Comparison of ENCODE assay signal across 8 cellular contexts in the genomic region with DNA sequence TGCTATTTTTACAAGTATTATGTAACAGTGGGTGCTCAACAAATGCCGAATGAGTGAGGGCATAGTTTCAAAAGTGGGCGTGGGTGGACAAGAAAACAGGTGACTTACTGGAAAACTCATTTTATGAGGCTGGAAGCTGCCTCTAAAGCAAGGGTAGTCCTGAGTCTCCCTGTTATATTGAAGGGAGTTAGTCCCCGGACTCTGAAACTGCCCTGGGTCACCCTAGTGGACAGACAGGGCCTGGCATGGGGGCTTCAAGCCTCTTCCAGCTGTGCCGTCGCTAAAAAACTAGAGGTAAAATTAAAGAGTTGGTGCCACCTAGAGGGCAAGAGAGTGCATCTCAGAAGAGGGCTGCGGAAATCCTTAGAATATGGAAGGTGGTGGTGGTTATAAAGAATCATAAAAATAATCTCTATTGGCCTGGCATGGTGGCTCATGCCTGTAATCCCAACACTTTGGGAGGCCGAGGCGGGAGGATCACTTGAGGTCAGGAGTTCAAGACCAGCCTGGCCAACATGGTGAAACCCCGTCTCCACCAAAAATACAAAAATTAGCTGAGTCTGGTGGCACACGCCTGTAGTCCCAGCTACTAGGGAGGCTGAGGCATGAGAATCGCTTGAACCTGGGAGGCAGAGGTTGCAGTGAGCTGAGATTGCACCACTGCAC.
DNase-seq lines count a peak whose midpoint lies in the region; ATAC-seq, FAIRE-seq and TF ChIP-seq lines count a peak whose summit lies in the region.
"Not testable (repeated sequence)": the region's sequence is repeated elsewhere in the genome, so short reads cannot be mapped to it uniquely, and the experiment has no call there.

No MANE protein-coding gene starts in this region.

- H3K36me3 ChIP-seq in iPS DF 6.9 (ENCODE audit: control insufficient read depth, insufficient read depth, low read length), result not testable (repeated sequence)

- DNase-seq in NCI-H446 treated with DMSO at 0.1 percent for 48 hours (lab: John Stamatoyannopoulos, UW), result peak; percentile 76
- DNase-seq in brain pericyte (ENCODE audit: low read depth, low spot score), result peak; percentile 49
- peak; percentile 68 for DNase-seq in iPS DF 6.9 (ENCODE audit: low read depth, low spot score)
- DNase-seq in skeletal muscle cell (ENCODE audit: low read depth), result peak; percentile 64

- not testable (repeated sequence) for H3K9me3 ChIP-seq in iPS DF 6.9 (ENCODE audit: control insufficient read depth, insufficient read depth, low read length)

- H3K27ac ChIP-seq in iPS DF 6.9 (ENCODE audit: low read length), result not testable (repeated sequence)

- ATAC-seq in GM18511 (IDR thresholded peaks at IDR 0.05; ENCODE audit: unreplicated experiment), result peak; percentile 70
- ATAC-seq in HG03378 (IDR thresholded peaks at IDR 0.05; ENCODE audit: unreplicated experiment), result peak; percentile 64

- TF ChIP-seq CTCF in WI38 (IDR thresholded peaks at IDR 0.05; ENCODE audit: low read depth, low read length), result peak; percentile 89

- H3K4me1 ChIP-seq in iPS DF 6.9 (ENCODE audit: control insufficient read depth, insufficient read depth, low read length), result not testable (repeated sequence)

- FAIRE-seq in A204.1 (lab: Jason Lieb, UNC), result peak; percentile 68

- H3K4me3 ChIP-seq in WI38 (ENCODE audit: low read depth, low read length); iPS DF 6.9 (ENCODE audit: low read length); skeletal muscle cell (ENCODE audit: low read depth, low read length): not testable (repeated sequence)

- no CpG with 5 or more reads among the region's 11 CpGs for WGBS in iPS DF 6.9 (ENCODE audit: insufficient coverage, insufficient read length)

- not testable (repeated sequence) for H3K27me3 ChIP-seq in iPS DF 6.9 (ENCODE audit: control insufficient read depth, insufficient read depth, low read length)
